In genomic region chr5:168624850-168625357, GRCh38 we compare ENCODE assay signal across 1 cellular context.
TF ChIP-seq lines count a peak whose summit lies in the region.

No MANE protein-coding gene starts in this region.

TF ChIP-seq in HepG2, 621 proteins besides CTCF, POLR2A, EP300 and RAD21 (continued from another document and continues in another):
- TF ChIP-seq HMG20B (CRISPR knock-in tag; conservative IDR thresholded peaks at IDR 0.05): peak; percentile 89
- peak; percentile 67; the same call in 1 of the 2 replicates for TF ChIP-seq ZNF264 (CRISPR knock-in tag; IDR thresholded peaks at IDR 0.05)
- TF ChIP-seq ZNF335 (CRISPR knock-in tag; IDR thresholded peaks at IDR 0.05): no peak
- TF ChIP-seq CBX2 (IDR thresholded peaks at IDR 0.05; ENCODE audit: low read depth, low read length): no peak
- TF ChIP-seq CBX2 (CRISPR knock-in tag; IDR thresholded peaks at IDR 0.05; ENCODE audit: low read depth): no peak
- peak; percentile 21; the same call in 1 of the 2 replicates for TF ChIP-seq PHF8 (CRISPR knock-in tag; IDR thresholded peaks at IDR 0.05)
- peak; percentile 29; the same call in 1 of the 2 replicates for TF ChIP-seq ZNF280D (CRISPR knock-in tag; IDR thresholded peaks at IDR 0.05)
- peak; percentile 26; the same call in 1 of the 2 replicates for TF ChIP-seq DRAP1 (CRISPR knock-in tag; IDR thresholded peaks at IDR 0.05)
- TF ChIP-seq ZNF256 (CRISPR knock-in tag; conservative IDR thresholded peaks at IDR 0.05): 0 out of 2 replicates have a peak, but pooled peaks have one; percentile 69
- TF ChIP-seq TOPORS (CRISPR knock-in tag; IDR thresholded peaks at IDR 0.05): no peak
- TF ChIP-seq PAF1 (CRISPR knock-in tag; IDR thresholded peaks at IDR 0.05): no peak
- TF ChIP-seq ELF1 (CRISPR knock-in tag; IDR thresholded peaks at IDR 0.05): no peak
- peak; percentile 67 for TF ChIP-seq SPEN (CRISPR knock-in tag; IDR thresholded peaks at IDR 0.05; ENCODE audit: low read depth)
- peak; percentile 82 for TF ChIP-seq HNRNPK (IDR thresholded peaks at IDR 0.05; ENCODE audit: low read depth, low read length, poor library complexity, severe bottlenecking)
- TF ChIP-seq ZMYM3 (CRISPR knock-in tag; IDR thresholded peaks at IDR 0.05): peak; percentile 77; the same call in 1 of the 2 replicates
- TF ChIP-seq ZNF607 (CRISPR knock-in tag; IDR thresholded peaks at IDR 0.05; ENCODE audit: borderline replicate concordance): no peak
- TF ChIP-seq, protein P1, sequence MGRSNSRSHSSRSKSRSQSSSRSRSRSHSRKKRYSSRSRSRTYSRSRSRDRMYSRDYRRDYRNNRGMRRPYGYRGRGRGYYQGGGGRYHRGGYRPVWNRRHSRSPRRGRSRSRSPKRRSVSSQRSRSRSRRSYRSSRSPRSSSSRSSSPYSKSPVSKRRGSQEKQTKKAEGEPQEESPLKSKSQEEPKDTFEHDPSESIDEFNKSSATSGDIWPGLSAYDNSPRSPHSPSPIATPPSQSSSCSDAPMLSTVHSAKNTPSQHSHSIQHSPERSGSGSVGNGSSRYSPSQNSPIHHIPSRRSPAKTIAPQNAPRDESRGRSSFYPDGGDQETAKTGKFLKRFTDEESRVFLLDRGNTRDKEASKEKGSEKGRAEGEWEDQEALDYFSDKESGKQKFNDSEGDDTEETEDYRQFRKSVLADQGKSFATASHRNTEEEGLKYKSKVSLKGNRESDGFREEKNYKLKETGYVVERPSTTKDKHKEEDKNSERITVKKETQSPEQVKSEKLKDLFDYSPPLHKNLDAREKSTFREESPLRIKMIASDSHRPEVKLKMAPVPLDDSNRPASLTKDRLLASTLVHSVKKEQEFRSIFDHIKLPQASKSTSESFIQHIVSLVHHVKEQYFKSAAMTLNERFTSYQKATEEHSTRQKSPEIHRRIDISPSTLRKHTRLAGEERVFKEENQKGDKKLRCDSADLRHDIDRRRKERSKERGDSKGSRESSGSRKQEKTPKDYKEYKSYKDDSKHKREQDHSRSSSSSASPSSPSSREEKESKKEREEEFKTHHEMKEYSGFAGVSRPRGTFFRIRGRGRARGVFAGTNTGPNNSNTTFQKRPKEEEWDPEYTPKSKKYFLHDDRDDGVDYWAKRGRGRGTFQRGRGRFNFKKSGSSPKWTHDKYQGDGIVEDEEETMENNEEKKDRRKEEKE (IDR thresholded peaks at IDR 0.05): no peak
- TF ChIP-seq, protein P2, sequence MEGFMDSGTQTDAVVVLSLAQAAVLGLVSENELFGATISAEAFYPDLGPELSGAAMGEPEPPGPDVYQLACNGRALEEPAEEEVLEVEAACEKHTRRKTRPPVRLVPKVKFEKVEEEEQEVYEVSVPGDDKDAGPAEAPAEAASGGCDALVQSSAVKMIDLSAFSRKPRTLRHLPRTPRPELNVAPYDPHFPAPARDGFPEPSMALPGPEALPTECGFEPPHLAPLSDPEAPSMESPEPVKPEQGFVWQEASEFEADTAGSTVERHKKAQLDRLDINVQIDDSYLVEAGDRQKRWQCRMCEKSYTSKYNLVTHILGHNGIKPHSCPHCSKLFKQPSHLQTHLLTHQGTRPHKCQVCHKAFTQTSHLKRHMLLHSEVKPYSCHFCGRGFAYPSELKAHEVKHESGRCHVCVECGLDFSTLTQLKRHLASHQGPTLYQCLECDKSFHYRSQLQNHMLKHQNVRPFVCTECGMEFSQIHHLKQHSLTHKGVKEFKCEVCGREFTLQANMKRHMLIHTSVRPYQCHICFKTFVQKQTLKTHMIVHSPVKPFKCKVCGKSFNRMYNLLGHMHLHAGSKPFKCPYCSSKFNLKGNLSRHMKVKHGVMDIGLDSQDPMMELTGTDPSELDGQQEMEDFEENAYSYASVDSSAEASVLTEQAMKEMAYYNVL (CRISPR knock-in tag; IDR thresholded peaks at IDR 0.05; ENCODE audit: borderline replicate concordance): peak; percentile 100
- peak; percentile 55 for TF ChIP-seq RARA (CRISPR knock-in tag; IDR thresholded peaks at IDR 0.05)
- peak; percentile 63; the same call in 1 of the 2 replicates for TF ChIP-seq RXRB (CRISPR knock-in tag; IDR thresholded peaks at IDR 0.05; ENCODE audit: borderline replicate concordance)
- no peak for TF ChIP-seq ETV5 (CRISPR knock-in tag; IDR thresholded peaks at IDR 0.05; ENCODE audit: borderline replicate concordance)
- TF ChIP-seq POGZ (CRISPR knock-in tag; IDR thresholded peaks at IDR 0.05): peak; percentile 67
- TF ChIP-seq PRMT3 (CRISPR knock-in tag; IDR thresholded peaks at IDR 0.05; ENCODE audit: borderline replicate concordance, low read depth): no peak
- TF ChIP-seq, protein P3, sequence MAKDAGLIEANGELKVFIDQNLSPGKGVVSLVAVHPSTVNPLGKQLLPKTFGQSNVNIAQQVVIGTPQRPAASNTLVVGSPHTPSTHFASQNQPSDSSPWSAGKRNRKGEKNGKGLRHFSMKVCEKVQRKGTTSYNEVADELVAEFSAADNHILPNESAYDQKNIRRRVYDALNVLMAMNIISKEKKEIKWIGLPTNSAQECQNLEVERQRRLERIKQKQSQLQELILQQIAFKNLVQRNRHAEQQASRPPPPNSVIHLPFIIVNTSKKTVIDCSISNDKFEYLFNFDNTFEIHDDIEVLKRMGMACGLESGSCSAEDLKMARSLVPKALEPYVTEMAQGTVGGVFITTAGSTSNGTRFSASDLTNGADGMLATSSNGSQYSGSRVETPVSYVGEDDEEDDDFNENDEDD (CRISPR knock-in tag; IDR thresholded peaks at IDR 0.05; ENCODE audit: borderline replicate concordance): 0 out of 2 replicates have a peak, but pooled peaks have one; percentile 13
- no peak for TF ChIP-seq HDAC6 (IDR thresholded peaks at IDR 0.05; ENCODE audit: low read depth, low read length)
- TF ChIP-seq RARG (CRISPR knock-in tag; IDR thresholded peaks at IDR 0.05; ENCODE audit: low read depth): 0 out of 2 replicates have a peak, but pooled peaks have one; percentile 61
- peak; percentile 100 for TF ChIP-seq ZBTB20 (CRISPR knock-in tag; IDR thresholded peaks at IDR 0.05; ENCODE audit: borderline replicate concordance, low read depth)
- peak; percentile 44; the same call in 1 of the 2 replicates for TF ChIP-seq LCORL (IDR thresholded peaks at IDR 0.05)
- TF ChIP-seq LCORL (CRISPR knock-in tag; IDR thresholded peaks at IDR 0.05): peak; percentile 71
- TF ChIP-seq FOXK1 (CRISPR knock-in tag; IDR thresholded peaks at IDR 0.05; ENCODE audit: borderline replicate concordance, low read depth): peak; percentile 90; the same call in 1 of the 2 replicates
- peak; percentile 89; the same call in 1 of the 2 replicates for TF ChIP-seq ZNF34 (CRISPR knock-in tag; IDR thresholded peaks at IDR 0.05; ENCODE audit: borderline replicate concordance)
- peak; percentile 72; the same call in 1 of the 2 replicates for TF ChIP-seq TBX3 (IDR thresholded peaks at IDR 0.05; ENCODE audit: borderline replicate concordance)
- TF ChIP-seq, protein P4, sequence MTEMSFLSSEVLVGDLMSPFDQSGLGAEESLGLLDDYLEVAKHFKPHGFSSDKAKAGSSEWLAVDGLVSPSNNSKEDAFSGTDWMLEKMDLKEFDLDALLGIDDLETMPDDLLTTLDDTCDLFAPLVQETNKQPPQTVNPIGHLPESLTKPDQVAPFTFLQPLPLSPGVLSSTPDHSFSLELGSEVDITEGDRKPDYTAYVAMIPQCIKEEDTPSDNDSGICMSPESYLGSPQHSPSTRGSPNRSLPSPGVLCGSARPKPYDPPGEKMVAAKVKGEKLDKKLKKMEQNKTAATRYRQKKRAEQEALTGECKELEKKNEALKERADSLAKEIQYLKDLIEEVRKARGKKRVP (CRISPR knock-in tag; IDR thresholded peaks at IDR 0.05): peak in 1 of 2 experiments; percentile 60; a peak in 2 of 4 replicates
- TF ChIP-seq ARID3A (IDR thresholded peaks at IDR 0.05; ENCODE audit: low read depth, low read length): peak; percentile 100
- TF ChIP-seq AHDC1 (CRISPR knock-in tag; IDR thresholded peaks at IDR 0.05; ENCODE audit: borderline replicate concordance): peak; percentile 91
- TF ChIP-seq NFATC3 (CRISPR knock-in tag; IDR thresholded peaks at IDR 0.05): no peak
- TF ChIP-seq SP2 (CRISPR knock-in tag; IDR thresholded peaks at IDR 0.05): no peak
- no peak for TF ChIP-seq NONO (IDR thresholded peaks at IDR 0.05)
- TF ChIP-seq NONO (CRISPR knock-in tag; conservative IDR thresholded peaks at IDR 0.05): peak; percentile 75; the same call in 1 of the 2 replicates
